13 cellular contexts compared by ENCODE assay signal in genomic region chr19:38696733-38697055, GRCh38. TPM values are rescaled to one million over a fixed set of nuclear protein-coding genes. Genes with fewer than 3 reads are reported as not detected.
A peak's percentile ranks its signal among the peaks of the same experiment; 100 is the strongest.
DNase-seq lines count a peak whose midpoint lies in the region; ATAC-seq and TF ChIP-seq lines count a peak whose summit lies in the region.
"Had no signal": no experiment of that assay in that cellular context is flagged by ENCODE, and none has a peak within 500 bp of the region (broad histone marks: within the 10 kb centered on the region; RNA-seq: fewer than 3 reads in every experiment).

No MANE protein-coding gene starts in this region.

- H3K9me3 ChIP-seq in gastroesophageal sphincter (no peaks in the 10 kb centered on the region), sigmoid colon (no peaks in the 10 kb centered on the region)

- intact Hi-C loops in CD14-positive monocyte (cut with micrococcal nuclease), result no loop called here
- intact Hi-C loops in activated T-helper 1 cell treated with anti-CD3 and anti-CD28 coated beads, Interleukin-12 subunit alpha, Interleukin-12 subunit beta, Interleukin-2, Interleukin-4 antibody, amounts not matched to agents 30 ng/mL and 10 ng/mL and 1 ng/mL, durations not matched to agents 14 hours and 24 hours and 36 hours (cut with micrococcal nuclease), result no loop called here
- intact Hi-C loops in sigmoid colon (cut with DNase I), result no loop called here

- H3K36me3 Mint-ChIP-seq in CD14-positive monocyte, result peaks cover 29 to 56% of the 10 kb centered on the region in 2 donors
- peaks cover 14% of the 10 kb centered on the region for H3K36me3 Mint-ChIP-seq in activated T-helper 1 cell treated with anti-CD3 and anti-CD28 coated beads, Interleukin-12 subunit alpha, Interleukin-12 subunit beta, Interleukin-2, Interleukin-4 antibody, amounts not matched to agents 30 ng/mL and 10 ng/mL and 1 ng/mL, durations not matched to agents 14 hours and 24 hours and 36 hours (ENCODE audit: low read depth)

- no peak for TF ChIP-seq EP300 in gastroesophageal sphincter (IDR thresholded peaks at IDR 0.05)
- TF ChIP-seq EP300 in sigmoid colon (IDR thresholded peaks at IDR 0.05), result no peak

- peaks cover 69% of the 10 kb centered on the region for H3K4me1 Mint-ChIP-seq in CD14-positive monocyte
- H3K4me1 Mint-ChIP-seq in activated T-helper 1 cell treated with anti-CD3 and anti-CD28 coated beads, Interleukin-12 subunit alpha, Interleukin-12 subunit beta, Interleukin-2, Interleukin-4 antibody, amounts not matched to agents 30 ng/mL and 10 ng/mL and 1 ng/mL, durations not matched to agents 14 hours and 24 hours and 36 hours (ENCODE audit: low read depth), result peaks cover 80% of the 10 kb centered on the region

- TF ChIP-seq CTCF in CD14-positive monocyte (IDR thresholded peaks at IDR 0.05), result no peak
- TF ChIP-seq CTCF in gastroesophageal sphincter (IDR thresholded peaks at IDR 0.05), result no peak
- TF ChIP-seq CTCF in sigmoid colon (IDR thresholded peaks at IDR 0.05), result no peak

- H3K4me1 ChIP-seq in gastroesophageal sphincter, result peaks cover 18 to 100% (median 84%) of the 10 kb centered on the region in 3 donors
- H3K4me1 ChIP-seq in sigmoid colon, result peaks cover 0 to 100% (median 100%) of the 10 kb centered on the region in 4 donors

- no peak for DNase-seq in CD14-positive monocyte (ENCODE audit: low spot score)
- no peak for DNase-seq in activated T-helper 1 cell treated with anti-CD3 and anti-CD28 coated beads, Interleukin-12 subunit alpha, Interleukin-12 subunit beta, Interleukin-2, Interleukin-4 antibody, amounts not matched to agents 30 ng/mL and 10 ng/mL and 1 ng/mL, durations not matched to agents 14 hours and 24 hours and 36 hours (ENCODE audit: low spot score)
- no peak for DNase-seq in sigmoid colon
- no peak for DNase-seq in HPDE6-E6E7 (ENCODE audit: extremely low spot score)
- no peak for DNase-seq in DMS53 treated with DMSO at 0.1 percent for 48 hours (lab: John Stamatoyannopoulos, UW; ENCODE audit: unreplicated experiment)
- DNase-seq: brain microvascular endothelial cell, GDM1, MV-4-11, NCI-H446 had no signal

- peak overlapping the region; percentile 90 to 100 (median 94) for H3K27ac ChIP-seq in gastroesophageal sphincter
- peak overlapping the region; percentile 91 to 97 (median 96) for H3K27ac ChIP-seq in sigmoid colon
- H3K27ac ChIP-seq: brain microvascular endothelial cell, VCaP had no signal

- no peaks in the 10 kb centered on the region for H3K27me3 Mint-ChIP-seq in CD14-positive monocyte (ENCODE audit: low read depth in 3 of 3)
- no peaks in the 10 kb centered on the region for H3K27me3 Mint-ChIP-seq in activated T-helper 1 cell treated with anti-CD3 and anti-CD28 coated beads, Interleukin-12 subunit alpha, Interleukin-12 subunit beta, Interleukin-2, Interleukin-4 antibody, amounts not matched to agents 30 ng/mL and 10 ng/mL and 1 ng/mL, durations not matched to agents 14 hours and 24 hours and 36 hours (ENCODE audit: insufficient read depth)

- H3K27ac Mint-ChIP-seq in CD14-positive monocyte, result peak overlapping the region in 4 of 7 donors; percentile 43 to 74 (median 68)
- peak overlapping the region; percentile 52 for H3K27ac Mint-ChIP-seq in activated T-helper 1 cell treated with anti-CD3 and anti-CD28 coated beads, Interleukin-12 subunit alpha, Interleukin-12 subunit beta, Interleukin-2, Interleukin-4 antibody, amounts not matched to agents 30 ng/mL and 10 ng/mL and 1 ng/mL, durations not matched to agents 14 hours and 24 hours and 36 hours

- ATAC-seq in gastroesophageal sphincter, result no peak
- no peak for ATAC-seq in GM18868 (IDR thresholded peaks at IDR 0.05; ENCODE audit: unreplicated experiment)
- no peak for ATAC-seq in HG02798 (IDR thresholded peaks at IDR 0.05; ENCODE audit: poor library complexity, unreplicated experiment)

- H3K4me3 ChIP-seq in gastroesophageal sphincter (no peak overlapping the region), sigmoid colon (no peak overlapping the region)

- H3K36me3 ChIP-seq in gastroesophageal sphincter (peaks cover 0 to 16% of the 10 kb centered on the region in 2 donors), sigmoid colon (peaks cover 0 to 17% (median 15%) of the 10 kb centered on the region in 4 donors)

- H3K27me3 ChIP-seq in gastroesophageal sphincter, result no peaks in the 10 kb centered on the region
- H3K27me3 ChIP-seq in sigmoid colon, result no peaks in the 10 kb centered on the region
- H3K27me3 ChIP-seq: brain microvascular endothelial cell had no signal

- peaks cover 0 to 2% (median 0%) of the 10 kb centered on the region in 7 donors for H3K9me3 Mint-ChIP-seq in CD14-positive monocyte
- no peaks in the 10 kb centered on the region for H3K9me3 Mint-ChIP-seq in activated T-helper 1 cell treated with anti-CD3 and anti-CD28 coated beads, Interleukin-12 subunit alpha, Interleukin-12 subunit beta, Interleukin-2, Interleukin-4 antibody, amounts not matched to agents 30 ng/mL and 10 ng/mL and 1 ng/mL, durations not matched to agents 14 hours and 24 hours and 36 hours

- 86 to 90% methylated on average over 3 of the region's 6 CpGs for WGBS in gastroesophageal sphincter (ENCODE audit: low coverage in 1 of 2), 2 donors
- WGBS in sigmoid colon, 2 donors, result 90 to 94% methylated on average over 6 of the region's 6 CpGs

- TF ChIP-seq POLR2A in gastroesophageal sphincter (IDR thresholded peaks at IDR 0.05) (no peak), sigmoid colon (IDR thresholded peaks at IDR 0.05) (no peak)

- no peak overlapping the region for H3K4me3 Mint-ChIP-seq in CD14-positive monocyte
- peak overlapping the region; percentile 27 for H3K4me3 Mint-ChIP-seq in activated T-helper 1 cell treated with anti-CD3 and anti-CD28 coated beads, Interleukin-12 subunit alpha, Interleukin-12 subunit beta, Interleukin-2, Interleukin-4 antibody, amounts not matched to agents 30 ng/mL and 10 ng/mL and 1 ng/mL, durations not matched to agents 14 hours and 24 hours and 36 hours

RNA-seq across cellular contexts. Expression of gene CAPN12, which starts 47.6 kb away (rescaled TPM):
- polyA plus RNA-seq in CD14-positive monocyte (not detected), sigmoid colon (10 to 100 TPM in 1 of 3 donors, 1 to 10 TPM in 2; 5.3 to 14.3 (median 6.0) TPM)
- total RNA-seq in activated T-helper 1 cell treated with anti-CD3 and anti-CD28 coated beads, Interleukin-12 subunit alpha, Interleukin-12 subunit beta, Interleukin-2, Interleukin-4 antibody, amounts not matched to agents 30 ng/mL and 10 ng/mL and 1 ng/mL, durations not matched to agents 14 hours and 24 hours and 36 hours, result 1.1 and 2.5 TPM in 2 replicates
- total RNA-seq in gastroesophageal sphincter (1 to 10 TPM in 2 of 4 donors, under 1 TPM in 1, not detected in 1; 0.93 to 2.2 (median 1.1) TPM), sigmoid colon (1 to 10 TPM in 1 of 4 donors, under 1 TPM in 2, not detected in 1; 0.33 to 3.0 (median 0.54) TPM)

RNA-seq across cellular contexts. Expression of gene ACTN4, which starts 49.2 kb away (rescaled TPM):
- 10 to 100 TPM in 1 of 2 donors, 1 to 10 TPM in 1; 8.4 to 16.0 TPM for polyA plus RNA-seq in CD14-positive monocyte
- 281 and 287 TPM in 2 replicates for total RNA-seq in activated T-helper 1 cell treated with anti-CD3 and anti-CD28 coated beads, Interleukin-12 subunit alpha, Interleukin-12 subunit beta, Interleukin-2, Interleukin-4 antibody, amounts not matched to agents 30 ng/mL and 10 ng/mL and 1 ng/mL, durations not matched to agents 14 hours and 24 hours and 36 hours
- total RNA-seq in gastroesophageal sphincter, result 100 to 1,000 TPM; 337 to 938 (median 507) TPM
- total RNA-seq in sigmoid colon, result 100 to 1,000 TPM; 131 to 328 (median 197) TPM
- polyA plus RNA-seq in sigmoid colon, result 100 to 1,000 TPM; 122 to 456 (median 176) TPM
